11 cellular contexts compared by ENCODE assay signal in the genomic region with DNA sequence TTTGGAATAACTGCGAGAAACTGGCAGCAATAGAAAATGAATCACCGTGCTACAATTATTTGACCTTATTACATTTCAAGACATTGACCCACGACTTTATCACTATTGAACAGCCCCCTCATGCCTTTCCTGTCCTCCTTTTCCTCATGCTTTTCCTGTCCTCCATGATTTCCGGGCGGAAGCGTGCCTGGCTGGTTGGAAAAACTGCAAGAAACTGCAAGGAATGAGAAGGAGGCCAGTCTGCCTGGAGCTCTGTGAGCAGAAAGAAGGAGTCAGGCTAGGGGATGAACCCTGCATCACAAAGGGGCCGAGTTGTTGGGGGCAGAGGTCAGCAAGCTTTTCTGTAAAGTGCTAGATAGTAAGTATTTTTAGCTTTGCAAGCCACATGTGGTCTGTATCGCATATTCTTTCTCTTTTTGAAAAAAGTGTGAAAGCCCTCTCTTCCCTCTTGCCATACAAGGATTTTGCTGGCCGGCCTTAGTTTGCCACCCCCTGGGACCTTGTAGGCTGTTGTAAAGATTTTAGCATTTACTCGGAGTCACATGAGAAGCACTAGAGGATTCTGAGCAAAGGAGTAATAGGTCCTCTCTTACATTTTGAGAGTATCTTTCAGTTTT. TPM values are rescaled to one million over a fixed set of nuclear protein-coding genes. Genes with fewer than 3 reads are reported as not detected.
DNase-seq lines count a peak whose midpoint lies in the region; ATAC-seq, FAIRE-seq and TF ChIP-seq lines count a peak whose summit lies in the region.
"Had no signal": no experiment of that assay in that cellular context is flagged by ENCODE, and none has a peak within 500 bp of the region (broad histone marks: within the 10 kb centered on the region; RNA-seq: fewer than 3 reads in every experiment).

No MANE protein-coding gene starts in this region.

- H3K4me3 ChIP-seq in BLaER1 (no peak overlapping the region), HUES48 (ENCODE audit: low read depth, low read length) (peak overlapping the region; percentile 20; the same call in 1 of the 2 replicates), endothelial cell of umbilical vein (replicated peaks in 1 of 3; ENCODE audit: insufficient read depth in 1 of 3, low read depth in 1 of 3, low read length in 3 of 3) (peak overlapping the region in 1 of 3 experiments; percentile 19), mesenchymal stem cell (ENCODE audit: insufficient read depth in 1 of 2, low read depth in 1 of 2, low read length in 2 of 2) (no peak overlapping the region), body of pancreas (no peak overlapping the region)

- no peaks in the 10 kb centered on the region for H3K27me3 ChIP-seq in BLaER1
- H3K27me3 ChIP-seq in HUES48 (ENCODE audit: control insufficient read depth, insufficient read depth, low read length), result no peaks in the 10 kb centered on the region
- no peaks in the 10 kb centered on the region for H3K27me3 ChIP-seq in endothelial cell of umbilical vein (ENCODE audit: control insufficient read depth in 2 of 2, insufficient read depth in 2 of 2, low read length in 2 of 2)
- no peaks in the 10 kb centered on the region for H3K27me3 ChIP-seq in mesenchymal stem cell (ENCODE audit: control insufficient read depth in 1 of 2, insufficient read depth in 1 of 2, low read length in 2 of 2)
- H3K27me3 ChIP-seq in body of pancreas, result no peaks in the 10 kb centered on the region

- no peak overlapping the region for H3K27ac ChIP-seq in BLaER1
- peak overlapping the region; percentile 98 for H3K27ac ChIP-seq in HUES48 (ENCODE audit: low read depth, low read length)
- H3K27ac ChIP-seq in endothelial cell of umbilical vein (ENCODE audit: insufficient read depth, low read depth, low read length), result peak overlapping the region; percentile 96
- H3K27ac ChIP-seq in mesenchymal stem cell (ENCODE audit: low read length, poor library complexity, severe bottlenecking), result no peak overlapping the region
- H3K27ac ChIP-seq in body of pancreas, result no peak overlapping the region

- TSS peak; percentile 84 for BruUV-seq in endothelial cell of umbilical vein (replicated peaks; lab: Mats Ljungman, UMichigan)

- no peaks in the 10 kb centered on the region for H3K79me1 ChIP-seq in mesenchymal stem cell (replicated peaks; ENCODE audit: low read length, poor library complexity, severe bottlenecking)

- no peak overlapping the region for H3K14ac ChIP-seq in mesenchymal stem cell (ENCODE audit: low read length in 2 of 2)

- no peaks in the 10 kb centered on the region for H3K79me2 ChIP-seq in endothelial cell of umbilical vein (ENCODE audit: control insufficient read depth, insufficient read depth, low read length)

- H2BK12ac ChIP-seq in mesenchymal stem cell (ENCODE audit: low read length in 2 of 2), result peak overlapping the region in 1 of 2 experiments; percentile 4

- peak overlapping the region; percentile 46 to 62 for H3K18ac ChIP-seq in mesenchymal stem cell (ENCODE audit: low read depth in 1 of 2, low read length in 2 of 2)

- no peak overlapping the region for H2AK5ac ChIP-seq in mesenchymal stem cell (ENCODE audit: low read length, severe bottlenecking)

- 58% methylated on average over 8 of the region's 10 CpGs for WGBS in mesenchymal stem cell
- WGBS in body of pancreas, 2 donors, result 62 to 69% methylated on average over 10 of the region's 10 CpGs

- H3K4ac ChIP-seq in mesenchymal stem cell (ENCODE audit: low read depth in 1 of 2, low read length in 2 of 2), result peak overlapping the region in 1 of 2 experiments; percentile 41

- H4K20me1 ChIP-seq in BLaER1 (no peaks in the 10 kb centered on the region), endothelial cell of umbilical vein (replicated peaks; ENCODE audit: control insufficient read depth, extremely low read depth, insufficient read depth, low read length) (no peaks in the 10 kb centered on the region)

- no peak overlapping the region for H4K91ac ChIP-seq in mesenchymal stem cell (ENCODE audit: low read length)

- dilution Hi-C loops in endothelial cell of umbilical vein (cut with MboI; ENCODE audit: extremely low pct_ligation_motif_present, low sequenced_read_pairs), result no loop called here

- H3K9me1 ChIP-seq in endothelial cell of umbilical vein (replicated peaks; ENCODE audit: control insufficient read depth, extremely low read depth, insufficient read depth, low read length), result no peaks in the 10 kb centered on the region

- no peak overlapping the region for H2BK5ac ChIP-seq in mesenchymal stem cell (ENCODE audit: low read depth, low read length, poor library complexity, severe bottlenecking)

- TF ChIP-seq POLR2A in endothelial cell of umbilical vein (IDR thresholded peaks at IDR 0.05; ENCODE audit: low read depth, low read length) (peak; percentile 84), body of pancreas (IDR thresholded peaks at IDR 0.05) (no peak)

- peak; percentile 99 for FAIRE-seq in endothelial cell of umbilical vein (lab: Jason Lieb, UNC)
- FAIRE-seq in D721Med (lab: Jason Lieb, UNC), result no peak

- peak overlapping the region; percentile 84 for H4K8ac ChIP-seq in mesenchymal stem cell (ENCODE audit: low read length)

- no peak overlapping the region for H2BK120ac ChIP-seq in mesenchymal stem cell (ENCODE audit: low read depth, low read length)

- H3K4me2 ChIP-seq in BLaER1 (peak overlapping the region; percentile 13; the same call in 1 of the 2 replicates), endothelial cell of umbilical vein (ENCODE audit: insufficient read depth, low read length) (peak overlapping the region; percentile 75), mesenchymal stem cell (ENCODE audit: low read length, poor library complexity, severe bottlenecking) (no peak overlapping the region)

- ATAC-seq in GM21529 (IDR thresholded peaks at IDR 0.05; ENCODE audit: unreplicated experiment), result no peak
- ATAC-seq in body of pancreas, result no peak

- H2AFZ ChIP-seq in endothelial cell of umbilical vein (ENCODE audit: low read depth, low read length), result peak overlapping the region; percentile 78
- peak overlapping the region; percentile 68 for H2AFZ ChIP-seq in mesenchymal stem cell (ENCODE audit: low read depth, low read length)

- TF ChIP-seq CTCF in endothelial cell of umbilical vein (IDR thresholded peaks at IDR 0.05; ENCODE audit: extremely low read depth in 1 of 2, insufficient read depth in 1 of 2, low read depth in 1 of 2, low read length in 2 of 2) (no peak), D721Med (IDR thresholded peaks at IDR 0.05; ENCODE audit: insufficient read depth, missing control alignments) (no peak), body of pancreas (IDR thresholded peaks at IDR 0.05) (no peak)

- intact Hi-C loops in endothelial cell of umbilical vein (cut with micrococcal nuclease) (loop anchor here (1.0 kb wide), 4 partner anchors 14 to 90 kb away; partner anchors contain the start of gene SWAP70), body of pancreas (cut with DNase I) (no loop called here)

- H3K36me3 ChIP-seq in BLaER1, result no peaks in the 10 kb centered on the region
- no peaks in the 10 kb centered on the region for H3K36me3 ChIP-seq in HUES48 (ENCODE audit: control insufficient read depth, insufficient read depth, low read length)
- no peaks in the 10 kb centered on the region for H3K36me3 ChIP-seq in endothelial cell of umbilical vein (ENCODE audit: control insufficient read depth in 2 of 2, extremely low read depth in 1 of 2, insufficient read depth in 2 of 2, low read length in 2 of 2)
- H3K36me3 ChIP-seq in mesenchymal stem cell (ENCODE audit: control insufficient read depth in 1 of 2, insufficient read depth in 2 of 2, low read depth in 1 of 2, low read length in 2 of 2), result no peaks in the 10 kb centered on the region
- no peaks in the 10 kb centered on the region for H3K36me3 ChIP-seq in body of pancreas (replicated peaks in 1 of 2; ENCODE audit: insufficient read depth in 1 of 2, low read depth in 2 of 2)

- DNase-seq in endothelial cell of umbilical vein (ENCODE audit: low read depth, low spot score) (peak; percentile 96), mesenchymal stem cell (peak; percentile 14), D721Med (ENCODE audit: insufficient read length, low spot score) (no peak), DMS79 (lab: John Stamatoyannopoulos, UW) (no peak), body of pancreas (no peak)
- DNase-seq: NCI-H446; SHP77 treated with DMSO at 0.1 percent for 48 hours; stimulated activated CD4-positive, alpha-beta T cell treated with anti-CD3 and anti-CD28 coated beads, Interleukin-15, amount 100 ng/mL, for 24 hours had no signal

- H3K9me3 ChIP-seq in BLaER1 (no peaks in the 10 kb centered on the region), HUES48 (ENCODE audit: control insufficient read depth, insufficient read depth, low read length) (no peaks in the 10 kb centered on the region), endothelial cell of umbilical vein (replicated peaks; ENCODE audit: control insufficient read depth, insufficient read depth, low read length) (no peaks in the 10 kb centered on the region), mesenchymal stem cell (ENCODE audit: control insufficient read depth, low read length) (no peaks in the 10 kb centered on the region), body of pancreas (no peaks in the 10 kb centered on the region)

- H2BK15ac ChIP-seq in mesenchymal stem cell (ENCODE audit: low read depth, poor library complexity, severe bottlenecking), result no peak overlapping the region

- CTCF ChIA-PET in endothelial cell of umbilical vein (lab: Charles Lee), result interaction anchor here (0.9 to 2.7 kb wide), 8 partner anchors 13 to 695 kb away, joined by 3 to 18 read pairs (median 4); no protein-coding TSS in a partner anchor

- POLR2A ChIA-PET in endothelial cell of umbilical vein (lab: Charles Lee), result interaction anchor here (0.6 to 1.0 kb wide), 2 partner anchors 25 to 61 kb away, joined by 4 read pairs; no protein-coding TSS in a partner anchor

- H3K4me1 ChIP-seq in BLaER1, result peaks cover 5% of the 10 kb centered on the region; the same call in 1 of the 2 replicates
- H3K4me1 ChIP-seq in HUES48 (ENCODE audit: control insufficient read depth, insufficient read depth, low read length), result peaks cover 31% of the 10 kb centered on the region
- peaks cover 33% of the 10 kb centered on the region for H3K4me1 ChIP-seq in endothelial cell of umbilical vein (ENCODE audit: control insufficient read depth, extremely low read depth, insufficient read depth, low read length)
- peaks cover 3% of the 10 kb centered on the region for H3K4me1 ChIP-seq in mesenchymal stem cell (ENCODE audit: control insufficient read depth, insufficient read depth, low read depth, low read length)
- H3K4me1 ChIP-seq in body of pancreas, result no peaks in the 10 kb centered on the region

- H3K23ac ChIP-seq in mesenchymal stem cell (ENCODE audit: low read length in 2 of 2), result no peak overlapping the region

- H3K9ac ChIP-seq in BLaER1 (no peak overlapping the region), HUES48 (ENCODE audit: low read depth, low read length) (peak overlapping the region; percentile 36), endothelial cell of umbilical vein (replicated peaks; ENCODE audit: extremely low read depth, insufficient read depth, low read length) (peak overlapping the region; percentile 86), mesenchymal stem cell (ENCODE audit: low read length) (no peak overlapping the region)

RNA-seq across cellular contexts. Expression of gene SWAP70, which starts 37.0 kb away (rescaled TPM):
- total RNA-seq in endothelial cell of umbilical vein (156 and 165 TPM in 2 replicates), body of pancreas (10 to 100 TPM; 18.8 to 22.1 TPM)
- polyA plus RNA-seq in endothelial cell of umbilical vein, result 39.6 and 52.5 TPM in 2 replicates
- 62.4 and 66.8 TPM in 2 replicates for polyA plus RNA-seq in endothelial cell of umbilical vein (2011; cell fraction: cytosol; rRNA removed)
- 49.5 and 63.1 TPM in 2 replicates for polyA plus RNA-seq in endothelial cell of umbilical vein (2011; cell fraction: nucleus; rRNA removed)
- 106 and 152 TPM in 2 replicates for polyA plus RNA-seq in endothelial cell of umbilical vein (2012)
- 89.0 and 89.6 TPM in 2 replicates for polyA minus RNA-seq in endothelial cell of umbilical vein
- polyA minus RNA-seq in endothelial cell of umbilical vein (2011; cell fraction: cytosol; rRNA and poly(A)+ RNA removed), result 16.4 TPM
- 49.5 and 64.0 TPM in 2 replicates for polyA minus RNA-seq in endothelial cell of umbilical vein (2011; cell fraction: nucleus; rRNA and poly(A)+ RNA removed)
- 22.1 TPM for polyA plus RNA-seq in mesenchymal stem cell (2013, experiment 1 of 2)
- 22.7 TPM for polyA plus RNA-seq in mesenchymal stem cell (2013, experiment 2 of 2)

RNA-seq across cellular contexts. Expression of gene WEE1, which starts 53.4 kb away (rescaled TPM):
- 42.8 and 47.0 TPM in 2 replicates for total RNA-seq in endothelial cell of umbilical vein
- 12.4 and 19.2 TPM in 2 replicates for polyA plus RNA-seq in endothelial cell of umbilical vein
- 17.8 and 19.4 TPM in 2 replicates for polyA plus RNA-seq in endothelial cell of umbilical vein (2011; cell fraction: cytosol; rRNA removed)
- 93.8 and 122 TPM in 2 replicates for polyA plus RNA-seq in endothelial cell of umbilical vein (2011; cell fraction: nucleus; rRNA removed)
- polyA plus RNA-seq in endothelial cell of umbilical vein (2012), result 21.2 and 27.5 TPM in 2 replicates
- 27.2 and 28.9 TPM in 2 replicates for polyA minus RNA-seq in endothelial cell of umbilical vein
- 34.8 TPM for polyA minus RNA-seq in endothelial cell of umbilical vein (2011; cell fraction: cytosol; rRNA and poly(A)+ RNA removed)
- polyA minus RNA-seq in endothelial cell of umbilical vein (2011; cell fraction: nucleus; rRNA and poly(A)+ RNA removed), result 92.7 and 117 TPM in 2 replicates
- 7.5 TPM for polyA plus RNA-seq in mesenchymal stem cell (2013, experiment 1 of 2)
- polyA plus RNA-seq in mesenchymal stem cell (2013, experiment 2 of 2), result 7.5 TPM
- total RNA-seq in body of pancreas, result 10 to 100 TPM; 11.2 to 16.8 TPM

Comparison
In these comparisons a context has a peak if more than half of its experiments do, and no peak if none do; other contexts are left out.
1. H3K27ac ChIP-seq: peak in HUES48 (single experiment) and endothelial cell of umbilical vein (single experiment); none in BLaER1 (single experiment), mesenchymal stem cell (single experiment) and body of pancreas (0 of 4).
2. H3K9ac ChIP-seq: peak in HUES48 (single experiment) and endothelial cell of umbilical vein (single experiment); none in BLaER1 (single experiment) and mesenchymal stem cell (single experiment).
3. DNase-seq: peak in endothelial cell of umbilical vein (single experiment) and mesenchymal stem cell (single experiment); none in D721Med (single experiment), DMS79 (single experiment) and body of pancreas (0 of 4).